21 cellular contexts compared by ENCODE assay signal in genomic region chr4:1207157-1207470, GRCh38. TPM values are rescaled to one million over a fixed set of nuclear protein-coding genes. Genes with fewer than 3 reads are reported as not detected.
DNase-seq lines count a peak whose midpoint lies in the region; ATAC-seq and TF ChIP-seq lines count a peak whose summit lies in the region.
"Had no signal": no experiment of that assay in that cellular context is flagged by ENCODE, and none has a peak within 500 bp of the region (broad histone marks: within the 10 kb centered on the region; RNA-seq: fewer than 3 reads in every experiment).

No MANE protein-coding gene starts in this region.

- intact Hi-C loops in right cardiac atrium (cut with DNase I): no loop called here
- intact Hi-C loops in gastrocnemius medialis (cut with DNase I; ENCODE audit: low total_unique reads): no loop called here

- H3K27ac ChIP-seq in RWPE2 (ENCODE audit: poor library complexity, severe bottlenecking) (no peak overlapping the region), right cardiac atrium (ENCODE audit: low read length) (no peak overlapping the region), gastrocnemius medialis (no peak overlapping the region)
- H3K27ac ChIP-seq: A549, cardiac muscle cell, hepatocyte had no signal

- peak; percentile 11 for DNase-seq in activated CD8-positive, alpha-beta memory T cell treated with anti-CD3 and anti-CD28 coated beads, Interleukin-2, amount 50 U/mL, for 4 hours
- no peak for DNase-seq in activated CD8-positive, alpha-beta memory T cell treated with anti-CD3 and anti-CD28 coated beads, Interleukin-2, amount 10 ng/mL, durations not matched to agents 7 days and 5 days
- DNase-seq in RWPE2 (ENCODE audit: low spot score) (peak; percentile 55), right cardiac atrium (peak in 2 of 3 donors; percentile 20 to 51), gastrocnemius medialis (peak; percentile 1 to 9), medulla oblongata (ENCODE audit: extremely low spot score) (no peak)
- DNase-seq: effector CD8-positive, alpha-beta T cell; NCI-H2029; NCI-H510A; occipital lobe; small intestine had no signal

- H3K36me3 ChIP-seq in RWPE2 (ENCODE audit: low read depth) (peaks cover 6% of the 10 kb centered on the region; the same call in 1 of the 2 replicates), gastrocnemius medialis (peaks cover 0 to 8% of the 10 kb centered on the region in 2 donors)
- H3K36me3 ChIP-seq: thyroid gland had no signal

- WGBS in right cardiac atrium: 89% methylated on average over 12 of the region's 12 CpGs

- H3K4me3 Mint-ChIP-seq in activated CD8-positive, alpha-beta memory T cell treated with anti-CD3 and anti-CD28 coated beads, Interleukin-2, amount 10 ng/mL, durations not matched to agents 7 days and 5 days: no peak overlapping the region
- H3K4me3 Mint-ChIP-seq: CD4-positive, CD25-positive, alpha-beta regulatory T cell; T-helper 17 cell had no signal

- ATAC-seq in activated CD8-positive, alpha-beta memory T cell treated with anti-CD3 and anti-CD28 coated beads, Interleukin-2, amount 10 ng/mL, durations not matched to agents 7 days and 5 days: no peak
- ATAC-seq in RWPE2 (ENCODE audit: low read depth) (peak; percentile 2; the same call in 2 of the 3 replicates), right cardiac atrium (no peak), gastrocnemius medialis (no peak), HG02798 (IDR thresholded peaks at IDR 0.05; ENCODE audit: poor library complexity, unreplicated experiment) (no peak), HG03354 (IDR thresholded peaks at IDR 0.05; ENCODE audit: poor library complexity, severe bottlenecking, unreplicated experiment) (no peak)
- ATAC-seq: K562, T-helper 17 cell had no signal

- H3K4me3 ChIP-seq in RWPE2 (ENCODE audit: severe bottlenecking): no peak overlapping the region
- H3K4me3 ChIP-seq in right cardiac atrium (ENCODE audit: low read length): no peak overlapping the region
- H3K4me3 ChIP-seq in gastrocnemius medialis: no peak overlapping the region
- H3K4me3 ChIP-seq: A549, cardiac muscle cell, hepatocyte, K562, thyroid gland had no signal

- TF ChIP-seq POLR2A in gastrocnemius medialis (IDR thresholded peaks at IDR 0.05): no peak

- H3K4me1 Mint-ChIP-seq in activated CD8-positive, alpha-beta memory T cell treated with anti-CD3 and anti-CD28 coated beads, Interleukin-2, amount 10 ng/mL, durations not matched to agents 7 days and 5 days: peaks cover 32% of the 10 kb centered on the region

- no peaks in the 10 kb centered on the region for H3K9me3 Mint-ChIP-seq in activated CD8-positive, alpha-beta memory T cell treated with anti-CD3 and anti-CD28 coated beads, Interleukin-2, amount 10 ng/mL, durations not matched to agents 7 days and 5 days (ENCODE audit: low read depth)

- TF ChIP-seq CTCF in RWPE2 (IDR thresholded peaks at IDR 0.05; ENCODE audit: poor library complexity, severe bottlenecking): no peak
- TF ChIP-seq CTCF in gastrocnemius medialis (IDR thresholded peaks at IDR 0.05 in 4 of 5, conservative IDR thresholded peaks at IDR 0.05 in 1 of 5): no peak

- CTCF ChIA-PET in activated CD8-positive, alpha-beta memory T cell treated with anti-CD3 and anti-CD28 coated beads, Interleukin-2, amount 10 ng/mL, durations not matched to agents 7 days and 5 days (lab: Charles Lee): no interaction called here

- H3K27me3 Mint-ChIP-seq in activated CD8-positive, alpha-beta memory T cell treated with anti-CD3 and anti-CD28 coated beads, Interleukin-2, amount 10 ng/mL, durations not matched to agents 7 days and 5 days: no peaks in the 10 kb centered on the region
- H3K27me3 Mint-ChIP-seq: CD4-positive, CD25-positive, alpha-beta regulatory T cell; T-helper 17 cell had no signal

- H3K4me1 ChIP-seq in RWPE2 (ENCODE audit: insufficient read depth, poor library complexity, severe bottlenecking): no peaks in the 10 kb centered on the region
- H3K4me1 ChIP-seq in right cardiac atrium (ENCODE audit: control insufficient read depth, insufficient read depth, low read length): peaks cover 17% of the 10 kb centered on the region
- H3K4me1 ChIP-seq in gastrocnemius medialis: peaks cover 37 to 42% of the 10 kb centered on the region in 2 donors
- H3K4me1 ChIP-seq: A549 had no signal

- H3K27me3 ChIP-seq in RWPE2 (ENCODE audit: insufficient read depth, poor library complexity, severe bottlenecking) (no peaks in the 10 kb centered on the region), right cardiac atrium (ENCODE audit: control insufficient read depth, insufficient read depth) (no peaks in the 10 kb centered on the region), gastrocnemius medialis (no peaks in the 10 kb centered on the region)
- H3K27me3 ChIP-seq: cardiac muscle cell, hepatocyte, SJCRH30, thyroid gland had no signal

- in situ Hi-C loops in gastrocnemius medialis (cut with MboI; ENCODE audit: low sequenced_read_pairs in 4 of 4): no loop called here

- H3K36me3 Mint-ChIP-seq in activated CD8-positive, alpha-beta memory T cell treated with anti-CD3 and anti-CD28 coated beads, Interleukin-2, amount 10 ng/mL, durations not matched to agents 7 days and 5 days: peaks cover 4% of the 10 kb centered on the region

- H3K9me3 ChIP-seq in RWPE2 (ENCODE audit: severe bottlenecking): no peaks in the 10 kb centered on the region
- H3K9me3 ChIP-seq in right cardiac atrium (ENCODE audit: control insufficient read depth, low read length): no peaks in the 10 kb centered on the region
- H3K9me3 ChIP-seq in gastrocnemius medialis: no peaks in the 10 kb centered on the region
- H3K9me3 ChIP-seq: A549, SJCRH30, thyroid gland had no signal

- no peak overlapping the region for H3K27ac Mint-ChIP-seq in activated CD8-positive, alpha-beta memory T cell treated with anti-CD3 and anti-CD28 coated beads, Interleukin-2, amount 10 ng/mL, durations not matched to agents 7 days and 5 days
- H3K27ac Mint-ChIP-seq: T-helper 17 cell had no signal

RNA-seq across cellular contexts. Expression of gene SPON2, which starts 34.7 kb away (rescaled TPM):
- total RNA-seq in activated CD8-positive, alpha-beta memory T cell treated with anti-CD3 and anti-CD28 coated beads, Interleukin-2, amount 10 ng/mL, durations not matched to agents 7 days and 5 days: 10 to 100 TPM; 11.7 to 28.0 TPM
- total RNA-seq in right cardiac atrium (10 to 100 TPM; 12.2 to 27.4 (median 14.2) TPM), gastrocnemius medialis (1 to 10 TPM; 5.0 to 8.9 (median 5.2) TPM)
- polyA plus RNA-seq in right cardiac atrium: 9.6 TPM

RNA-seq across cellular contexts. Expression of gene CTBP1, which starts 41.8 kb away (rescaled TPM):
- total RNA-seq in activated CD8-positive, alpha-beta memory T cell treated with anti-CD3 and anti-CD28 coated beads, Interleukin-2, amount 10 ng/mL, durations not matched to agents 7 days and 5 days: 100 to 1,000 TPM; 193 to 250 TPM
- total RNA-seq in right cardiac atrium: 100 to 1,000 TPM; 123 to 145 (median 134) TPM
- polyA plus RNA-seq in right cardiac atrium: 119 TPM
- 100 to 1,000 TPM; 126 to 224 (median 169) TPM for total RNA-seq in gastrocnemius medialis

Comparison
In these comparisons a context has a peak if more than half of its experiments do, and no peak if none do; other contexts are left out.
1. DNase-seq: peak in activated CD8-positive, alpha-beta memory T cell treated with anti-CD3 and anti-CD28 coated beads, Interleukin-2, amount 50 U/mL, for 4 hours (single experiment), RWPE2 (single experiment), right cardiac atrium (2 of 3) and gastrocnemius medialis (2 of 2); none in activated CD8-positive, alpha-beta memory T cell treated with anti-CD3 and anti-CD28 coated beads, Interleukin-2, amount 10 ng/mL, durations not matched to agents 7 days and 5 days (single experiment) and medulla oblongata (single experiment).